In genomic region chrX:46903458-46904242, GRCh38 we compare ENCODE assay signal across 8 cellular contexts. TPM values are rescaled to one million over a fixed set of nuclear protein-coding genes. Genes with fewer than 3 reads are reported as not detected.
DNase-seq lines count a peak whose midpoint lies in the region; ATAC-seq and TF ChIP-seq lines count a peak whose summit lies in the region.

No MANE protein-coding gene starts in this region.

- peak; percentile 71 for DNase-seq in DND-41
- peak; percentile 77 for DNase-seq in GM23338 (ENCODE audit: low spot score)
- DNase-seq in LHCN-M2 (ENCODE audit: low read depth): peak; percentile 64
- DNase-seq in Peyer's patch: peak; percentile 67 to 87 (median 80)
- DNase-seq in activated gamma-delta T cell treated with anti-CD3 and anti-CD28 coated beads, Interleukin-2, amount 50 U/mL, for 16 hours (ENCODE audit: low read depth): peak; percentile 21
- peak; percentile 80 for DNase-seq in neural progenitor cell (ENCODE audit: low spot score)
- peak; percentile 30 to 63 for DNase-seq in tibial nerve (ENCODE audit: low spot score in 2 of 2)

- H3K36me3 ChIP-seq in DND-41 (ENCODE audit: insufficient read depth, low read length) (no peaks in the 10 kb centered on the region), GM23338 (ENCODE audit: insufficient read depth) (no peaks in the 10 kb centered on the region), Peyer's patch (no peaks in the 10 kb centered on the region), gastroesophageal sphincter (no peaks in the 10 kb centered on the region), neural progenitor cell (no peaks in the 10 kb centered on the region), tibial nerve (no peaks in the 10 kb centered on the region)

- no peaks in the 10 kb centered on the region for H4K20me1 ChIP-seq in DND-41 (ENCODE audit: insufficient read depth, low read length)
- no peaks in the 10 kb centered on the region for H4K20me1 ChIP-seq in GM23338 (replicated peaks; ENCODE audit: insufficient read depth)
- no peaks in the 10 kb centered on the region for H4K20me1 ChIP-seq in neural progenitor cell (ENCODE audit: low read depth)

- H3K27me3 ChIP-seq in DND-41 (ENCODE audit: insufficient read depth, low read length, poor library complexity) (no peaks in the 10 kb centered on the region), GM23338 (ENCODE audit: insufficient read depth) (no peaks in the 10 kb centered on the region), Peyer's patch (no peaks in the 10 kb centered on the region), gastroesophageal sphincter (no peaks in the 10 kb centered on the region), neural progenitor cell (no peaks in the 10 kb centered on the region), tibial nerve (peaks cover 0 to 16% of the 10 kb centered on the region in 2 donors)

- peak overlapping the region; percentile 72 for H3K4me3 Mint-ChIP-seq in GM23338
- peak overlapping the region; percentile 76 for H3K4me3 Mint-ChIP-seq in neural progenitor cell

- no peak for TF ChIP-seq EP300 in gastroesophageal sphincter (IDR thresholded peaks at IDR 0.05)
- peak in 1 of 2 donors; percentile 22 for TF ChIP-seq EP300 in tibial nerve (IDR thresholded peaks at IDR 0.05)

- no peaks in the 10 kb centered on the region for H3K9me3 Mint-ChIP-seq in GM23338
- peaks cover 3% of the 10 kb centered on the region for H3K9me3 Mint-ChIP-seq in neural progenitor cell

- H3F3A ChIP-seq in GM23338 (replicated peaks; ENCODE audit: low read depth): no peaks in the 10 kb centered on the region
- H3F3A ChIP-seq in neural progenitor cell (ENCODE audit: low read depth): no peaks in the 10 kb centered on the region

- peak overlapping the region; percentile 23; the same call in 1 of the 2 replicates for H3K9ac ChIP-seq in DND-41 (ENCODE audit: low read depth, low read length)
- no peak overlapping the region for H3K9ac ChIP-seq in neural progenitor cell

- no peak for TF ChIP-seq POLR2A in Peyer's patch (IDR thresholded peaks at IDR 0.05)
- no peak for TF ChIP-seq POLR2A in gastroesophageal sphincter (IDR thresholded peaks at IDR 0.05)
- TF ChIP-seq POLR2A in tibial nerve (IDR thresholded peaks at IDR 0.05): no peak

- H2AFZ ChIP-seq in DND-41 (ENCODE audit: low read depth, low read length): peak overlapping the region; percentile 82
- H2AFZ ChIP-seq in GM23338: peak overlapping the region; percentile 78; the same call in 1 of the 2 replicates
- H2AFZ ChIP-seq in neural progenitor cell (replicated peaks): peak overlapping the region; percentile 92

- TF ChIP-seq CTCF in DND-41 (IDR thresholded peaks at IDR 0.05; ENCODE audit: borderline replicate concordance, extremely low read depth, low read length, poor library complexity, severe bottlenecking) (peak; percentile 77), GM23338 (conservative IDR thresholded peaks at IDR 0.05; ENCODE audit: low read depth in 2 of 2) (peak; percentile 39 to 79), Peyer's patch (IDR thresholded peaks at IDR 0.05) (peak in 5 of 6 experiments; percentile 7 to 74 (median 59)), gastroesophageal sphincter (IDR thresholded peaks at IDR 0.05) (peak; percentile 30 to 77 (median 52)), neural progenitor cell (IDR thresholded peaks at IDR 0.05) (peak; percentile 60), tibial nerve (IDR thresholded peaks at IDR 0.05) (peak; percentile 29 to 83 (median 59))

- no peaks in the 10 kb centered on the region for H3K9me3 ChIP-seq in DND-41 (ENCODE audit: insufficient read depth, low read length, severe bottlenecking)
- no peaks in the 10 kb centered on the region for H3K9me3 ChIP-seq in Peyer's patch
- no peaks in the 10 kb centered on the region for H3K9me3 ChIP-seq in gastroesophageal sphincter
- peaks cover 4% of the 10 kb centered on the region for H3K9me3 ChIP-seq in neural progenitor cell (ENCODE audit: low read depth)
- no peaks in the 10 kb centered on the region for H3K9me3 ChIP-seq in tibial nerve

- no peaks in the 10 kb centered on the region for H3K36me3 Mint-ChIP-seq in GM23338 (ENCODE audit: low read depth)
- H3K36me3 Mint-ChIP-seq in neural progenitor cell: no peaks in the 10 kb centered on the region

- H3K4me2 ChIP-seq in DND-41 (ENCODE audit: insufficient read depth, low read length) (peak overlapping the region; percentile 98), GM23338 (peak overlapping the region; percentile 77), neural progenitor cell (peak overlapping the region; percentile 74)

- no CpG with 5 or more reads among the region's 14 CpGs for WGBS in gastroesophageal sphincter (ENCODE audit: low coverage in 1 of 2), 2 donors
- 0 to 16% methylated on average over 4 to 12 of the region's 14 CpGs for WGBS in tibial nerve, 2 donors

- no peaks in the 10 kb centered on the region for H3K9me2 ChIP-seq in GM23338 (ENCODE audit: insufficient read depth)

- ATAC-seq in DND-41 (ENCODE audit: insufficient read depth, low read depth) (peak; percentile 100), GM23338 (peak; percentile 99), gastroesophageal sphincter (peak; percentile 93)

- H3K4me1 ChIP-seq in DND-41 (ENCODE audit: insufficient read depth, low read length): peaks cover 12% of the 10 kb centered on the region
- no peaks in the 10 kb centered on the region for H3K4me1 ChIP-seq in GM23338 (ENCODE audit: insufficient read depth)
- H3K4me1 ChIP-seq in Peyer's patch: no peaks in the 10 kb centered on the region
- H3K4me1 ChIP-seq in gastroesophageal sphincter: peaks cover 0 to 3% (median 0%) of the 10 kb centered on the region in 3 donors
- H3K4me1 ChIP-seq in neural progenitor cell: no peaks in the 10 kb centered on the region
- no peaks in the 10 kb centered on the region for H3K4me1 ChIP-seq in tibial nerve

- H3K27ac ChIP-seq in DND-41 (ENCODE audit: low read length) (no peak overlapping the region), GM23338 (ENCODE audit: low read depth) (no peak overlapping the region), Peyer's patch (peak overlapping the region in 1 of 4 donors; percentile 57), gastroesophageal sphincter (peak overlapping the region in 3 of 4 donors; percentile 33 to 57 (median 43)), neural progenitor cell (no peak overlapping the region), tibial nerve (no peak overlapping the region)

- H3K4me3 ChIP-seq in DND-41 (ENCODE audit: low read depth in 1 of 2, low read length in 2 of 2) (peak overlapping the region in 1 of 2 experiments; percentile 66; a peak in 2 of 4 replicates), GM23338 (peak overlapping the region; percentile 53), Peyer's patch (peak overlapping the region; percentile 14 to 51 (median 38)), gastroesophageal sphincter (peak overlapping the region; percentile 36 to 48), neural progenitor cell (peak overlapping the region; percentile 50), tibial nerve (peak overlapping the region in 3 of 4 donors; percentile 22 to 47 (median 32))

- H3K79me2 ChIP-seq in DND-41 (ENCODE audit: insufficient read depth, low read length) (no peaks in the 10 kb centered on the region), GM23338 (replicated peaks; ENCODE audit: insufficient read depth) (no peaks in the 10 kb centered on the region), neural progenitor cell (ENCODE audit: low read depth) (no peaks in the 10 kb centered on the region)

- H3K4me1 Mint-ChIP-seq in GM23338 (peaks cover 9% of the 10 kb centered on the region; the same call in 2 of the 3 replicates), neural progenitor cell (no peaks in the 10 kb centered on the region)

- H3K27me3 Mint-ChIP-seq in GM23338 (ENCODE audit: insufficient read depth, low read depth, poor library complexity) (no peaks in the 10 kb centered on the region), neural progenitor cell (ENCODE audit: insufficient read depth, low read depth) (peaks cover 2% of the 10 kb centered on the region)

- H3K27ac Mint-ChIP-seq in GM23338 (no peak overlapping the region), neural progenitor cell (no peak overlapping the region)

TF ChIP-seq in GM23338, 12 proteins besides CTCF, POLR2A, EP300 and RAD21 (continues in another document):
- TF ChIP-seq POLR2AphosphoS5 (IDR thresholded peaks at IDR 0.05; ENCODE audit: low read depth) (no peak), EZH2phosphoT487 (IDR thresholded peaks at IDR 0.05; ENCODE audit: unreplicated experiment) (no peak)

RNA-seq across cellular contexts. Expression of gene JADE3, which starts 8.6 kb away (rescaled TPM):
- total RNA-seq in GM23338 (2014; rRNA removed; shearing (Covaris generic)): 14.1 and 15.3 TPM in 2 replicates
- 3.9 and 4.5 TPM in 2 replicates for polyA plus RNA-seq in GM23338 (2016; fragmentation: Nextera tagmentation; extraction: Ambion mirVana)
- 1.8 and 2.5 TPM in 2 replicates for total RNA-seq in LHCN-M2 (2014; rRNA removed)
- 2.3 TPM for polyA plus RNA-seq in LHCN-M2 (2012)
- total RNA-seq in Peyer's patch: 10 to 100 TPM in 1 of 4 donors, 1 to 10 TPM in 3; 2.0 to 19.8 (median 2.6) TPM
- 10 to 100 TPM in 1 of 4 donors, 1 to 10 TPM in 3; 5.5 to 10.2 (median 9.3) TPM for total RNA-seq in gastroesophageal sphincter
- 22.0 and 28.1 TPM in 2 replicates for total RNA-seq in neural progenitor cell (ENCODE audit: low replicate concordance)
- 1 to 10 TPM; 3.9 to 5.4 (median 4.5) TPM for total RNA-seq in tibial nerve

Comparison
In these comparisons a context has a peak if more than half of its experiments do, and no peak if none do; other contexts are left out.
1. DNase-seq: peak in every context shown above with its lines; median percentile 80 in Peyer's patch; 80 in neural progenitor cell; 77 in GM23338; 71 in DND-41; 64 in LHCN-M2; 46 in tibial nerve; 21 in activated gamma-delta T cell treated with anti-CD3 and anti-CD28 coated beads, Interleukin-2, amount 50 U/mL, for 16 hours.
2. H3K27ac ChIP-seq: peak in gastroesophageal sphincter (3 of 4); none in DND-41 (single experiment), GM23338 (single experiment), neural progenitor cell (single experiment) and tibial nerve (0 of 4).
3. Peak in every context shown above with its lines, with median percentiles within 50 percentile points of each other: ATAC-seq, H2AFZ ChIP-seq, H3K4me2 ChIP-seq and CTCF ChIP-seq.